Comparison of ENCODE assay signal across 17 cellular contexts in genomic region chr11:128330203-128330602, GRCh38.
DNase-seq lines count a peak whose midpoint lies in the region; ATAC-seq, FAIRE-seq and TF ChIP-seq lines count a peak whose summit lies in the region.
"Had no signal": no experiment of that assay in that cellular context is flagged by ENCODE, and none has a peak within 500 bp of the region (broad histone marks: within the 10 kb centered on the region; RNA-seq: fewer than 3 reads in every experiment).

No MANE protein-coding gene starts in this region.

- H3K4me3 Mint-ChIP-seq in central memory CD8-positive, alpha-beta T cell: peak overlapping the region; percentile 27
- peak overlapping the region; percentile 68 for H3K4me3 Mint-ChIP-seq in natural killer cell treated with Interleukin-12 subunit alpha and Interleukin-12 subunit beta and Interleukin-15 and Interleukin-18, amount 100 ng/mL, for 72 hours
- H3K4me3 Mint-ChIP-seq: brain, CD14-positive monocyte had no signal

- H3K27ac Mint-ChIP-seq in central memory CD8-positive, alpha-beta T cell (ENCODE audit: low read depth): peak overlapping the region; percentile 93
- H3K27ac Mint-ChIP-seq in natural killer cell treated with Interleukin-12 subunit alpha and Interleukin-12 subunit beta and Interleukin-15 and Interleukin-18, amount 100 ng/mL, for 72 hours: peak overlapping the region; percentile 92 to 95
- H3K27ac Mint-ChIP-seq: brain had no signal

- H3K36me3 Mint-ChIP-seq in central memory CD8-positive, alpha-beta T cell (ENCODE audit: insufficient read depth): peaks cover 6% of the 10 kb centered on the region
- peaks cover 13% of the 10 kb centered on the region for H3K36me3 Mint-ChIP-seq in natural killer cell treated with Interleukin-12 subunit alpha and Interleukin-12 subunit beta and Interleukin-15 and Interleukin-18, amount 100 ng/mL, for 72 hours
- H3K36me3 Mint-ChIP-seq: brain, CD14-positive monocyte had no signal

- no peak for ATAC-seq in central memory CD8-positive, alpha-beta T cell (replicated peaks; ENCODE audit: extremely low read depth, poor library complexity, severe bottlenecking)
- no peak for ATAC-seq in natural killer cell treated with Interleukin-12 subunit alpha and Interleukin-12 subunit beta and Interleukin-15 and Interleukin-18, amount 100 ng/mL, for 72 hours
- ATAC-seq in HG02763 (IDR thresholded peaks at IDR 0.05; ENCODE audit: unreplicated experiment) (no peak), HG02870 (IDR thresholded peaks at IDR 0.05; ENCODE audit: unreplicated experiment) (no peak)
- ATAC-seq: gastroesophageal sphincter, GM12878 had no signal

- TF ChIP-seq POLR2A in GM12892 (IDR thresholded peaks at IDR 0.05; ENCODE audit: low read depth, low read length): no peak

- peak; percentile 16 for DNase-seq in DMS153 (lab: John Stamatoyannopoulos, UW)
- no peak for DNase-seq in DMS153 treated with DMSO at 0.1 percent for 48 hours (lab: John Stamatoyannopoulos, UW; ENCODE audit: unreplicated experiment)
- no peak for DNase-seq in GM12892 (ENCODE audit: insufficient read length)
- no peak for DNase-seq in central memory CD8-positive, alpha-beta T cell (ENCODE audit: low spot score in 2 of 2)
- no peak for DNase-seq in natural killer cell treated with Interleukin-12 subunit alpha and Interleukin-12 subunit beta and Interleukin-15 and Interleukin-18, amount 100 ng/mL, for 72 hours (ENCODE audit: low spot score)
- no peak for DNase-seq in GOT3 (lab: John Stamatoyannopoulos, UW)
- DNase-seq: NCI-H1417, NCI-H510A, Peyer's patch, transverse colon had no signal

- FAIRE-seq in GM12892 (lab: Jason Lieb, UNC): peak; percentile 21
- FAIRE-seq: GM12878, islet of Langerhans had no signal

- H3K4me1 Mint-ChIP-seq in central memory CD8-positive, alpha-beta T cell: peaks cover 57% of the 10 kb centered on the region
- peaks cover 53 to 60% of the 10 kb centered on the region in 2 donors for H3K4me1 Mint-ChIP-seq in natural killer cell treated with Interleukin-12 subunit alpha and Interleukin-12 subunit beta and Interleukin-15 and Interleukin-18, amount 100 ng/mL, for 72 hours (ENCODE audit: low read depth in 2 of 2)
- H3K4me1 Mint-ChIP-seq: brain had no signal

- H3K27me3 Mint-ChIP-seq in central memory CD8-positive, alpha-beta T cell: no peaks in the 10 kb centered on the region
- H3K27me3 Mint-ChIP-seq in natural killer cell treated with Interleukin-12 subunit alpha and Interleukin-12 subunit beta and Interleukin-15 and Interleukin-18, amount 100 ng/mL, for 72 hours: no peaks in the 10 kb centered on the region

- no peaks in the 10 kb centered on the region for H3K9me3 Mint-ChIP-seq in central memory CD8-positive, alpha-beta T cell
- H3K9me3 Mint-ChIP-seq in natural killer cell treated with Interleukin-12 subunit alpha and Interleukin-12 subunit beta and Interleukin-15 and Interleukin-18, amount 100 ng/mL, for 72 hours: peaks cover 4% of the 10 kb centered on the region
- H3K9me3 Mint-ChIP-seq: CD14-positive monocyte had no signal
